In the genomic region with DNA sequence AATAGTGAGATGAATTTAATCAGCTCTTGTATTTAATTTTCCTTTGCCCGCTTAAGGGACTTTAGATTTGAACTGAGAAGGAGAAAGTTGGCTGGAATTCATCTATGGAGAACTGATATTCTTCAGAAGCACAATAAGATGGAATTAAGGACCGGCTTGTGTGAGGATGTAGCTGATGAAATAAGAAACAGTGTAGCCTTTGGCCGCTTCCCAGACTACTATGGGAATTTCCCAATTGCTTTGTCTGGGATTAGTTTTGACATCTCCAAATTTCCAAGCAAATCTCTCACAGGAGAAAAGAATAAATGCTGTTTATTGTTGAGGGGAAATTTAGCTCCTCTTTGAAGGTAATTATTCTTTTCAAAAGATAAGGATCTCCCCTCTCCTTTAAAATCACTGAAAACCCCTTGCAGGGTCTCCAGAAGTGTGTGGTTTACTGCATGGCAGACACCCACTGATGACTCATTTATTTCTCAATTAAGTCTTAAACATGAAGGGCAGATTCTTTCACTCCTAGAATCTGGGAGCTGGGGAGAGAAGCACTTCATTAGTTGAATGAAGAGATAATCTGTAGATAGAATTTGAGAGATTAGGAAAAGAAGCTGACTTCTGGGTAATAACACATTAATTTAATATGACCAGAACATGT, we compare ENCODE assay signal across 23 cellular contexts.
DNase-seq lines count a peak whose midpoint lies in the region; ATAC-seq and TF ChIP-seq lines count a peak whose summit lies in the region.
"Had no signal": no experiment of that assay in that cellular context is flagged by ENCODE, and none has a peak within 500 bp of the region (broad histone marks: within the 10 kb centered on the region; RNA-seq: fewer than 3 reads in every experiment).

No MANE protein-coding gene starts in this region.

- no peak overlapping the region for H2AFZ ChIP-seq in trophoblast cell (ENCODE audit: insufficient read depth, low read length, poor library complexity)

- H2BK12ac ChIP-seq in trophoblast cell (ENCODE audit: low read length): no peak overlapping the region

- no peaks in the 10 kb centered on the region for H3K27me3 ChIP-seq in trophoblast cell (ENCODE audit: insufficient read depth, low read length)
- H3K27me3 ChIP-seq: BLaER1 treated with 17β-estradiol and CSF1 and Interleukin-3, amounts not matched to agents 10 nM and 100 nM had no signal

- H3K4me3 ChIP-seq in Jurkat, Clone E6-1 (ENCODE audit: low read length): no peak overlapping the region
- H3K4me3 ChIP-seq in NB4 (ENCODE audit: low read depth, low read length): no peak overlapping the region
- no peak overlapping the region for H3K4me3 ChIP-seq in trophoblast cell (ENCODE audit: low read depth, low read length)
- H3K4me3 ChIP-seq: BLaER1 treated with 17β-estradiol and CSF1 and Interleukin-3, amounts not matched to agents 10 nM and 100 nM; SK-N-MC had no signal

- TF ChIP-seq CTCF in NB4 (IDR thresholded peaks at IDR 0.05; ENCODE audit: low read depth, low read length) (no peak), omental fat pad (IDR thresholded peaks at IDR 0.05) (no peak)

- TF ChIP-seq POLR2A in NB4 (IDR thresholded peaks at IDR 0.05; ENCODE audit: extremely low read depth, insufficient read length): no peak

- no peak overlapping the region for H4K8ac ChIP-seq in trophoblast cell (ENCODE audit: low read depth, low read length)

- H3K23ac ChIP-seq in trophoblast cell (ENCODE audit: low read length): no peak overlapping the region

- H4K12ac ChIP-seq in trophoblast cell (ENCODE audit: low read depth, low read length): no peak overlapping the region

- H3K4me1 ChIP-seq in trophoblast cell (ENCODE audit: control insufficient read depth in 1 of 2, insufficient read depth in 2 of 2, low read length in 2 of 2): peaks cover 6 to 7% of the 10 kb centered on the region in 2 experiments

- H3K36me3 ChIP-seq in trophoblast cell (ENCODE audit: control insufficient read depth in 1 of 2, insufficient read depth in 2 of 2, low read length in 2 of 2): no peaks in the 10 kb centered on the region
- H3K36me3 ChIP-seq: BLaER1 treated with 17β-estradiol and CSF1 and Interleukin-3, amounts not matched to agents 10 nM and 100 nM had no signal

- H2AK5ac ChIP-seq in trophoblast cell (ENCODE audit: low read length): no peak overlapping the region

- no peak overlapping the region for H3K9ac ChIP-seq in trophoblast cell (ENCODE audit: low read length)
- H3K9ac ChIP-seq: BLaER1 treated with 17β-estradiol and CSF1 and Interleukin-3, amounts not matched to agents 10 nM and 100 nM had no signal

- no peak overlapping the region for H3K27ac ChIP-seq in trophoblast cell (ENCODE audit: low read depth, low read length)
- H3K27ac ChIP-seq: BLaER1 treated with 17β-estradiol and CSF1 and Interleukin-3, amounts not matched to agents 10 nM and 100 nM; SK-N-MC had no signal

- H3K9me3 ChIP-seq in trophoblast cell (ENCODE audit: insufficient read depth, low read depth, low read length): no peaks in the 10 kb centered on the region

- H4K91ac ChIP-seq in trophoblast cell (ENCODE audit: low read depth, low read length): no peak overlapping the region

- no CpG with 5 or more reads among the region's 3 CpGs for WGBS in trophoblast cell (ENCODE audit: extremely low coverage, insufficient coverage, insufficient read length)

- H3K4me2 ChIP-seq in trophoblast cell (ENCODE audit: low read length): no peak overlapping the region
- H3K4me2 ChIP-seq: BLaER1 treated with 17β-estradiol and CSF1 and Interleukin-3, amounts not matched to agents 10 nM and 100 nM had no signal

- H2BK120ac ChIP-seq in trophoblast cell (ENCODE audit: insufficient read depth, low read length, poor library complexity): no peak overlapping the region

- H3K79me1 ChIP-seq in trophoblast cell (ENCODE audit: low read length): no peaks in the 10 kb centered on the region

- no peaks in the 10 kb centered on the region for H3K79me2 ChIP-seq in trophoblast cell (ENCODE audit: control insufficient read depth, insufficient read depth, low read length, poor library complexity)

- no peak overlapping the region for H3K4ac ChIP-seq in trophoblast cell (ENCODE audit: low read depth, low read length)

- no peak overlapping the region for H3K18ac ChIP-seq in trophoblast cell (ENCODE audit: low read length)

- peak; percentile 72 for ATAC-seq in omental fat pad (ENCODE audit: low FRiP score)
- ATAC-seq in GM19351 (IDR thresholded peaks at IDR 0.05; ENCODE audit: unreplicated experiment): no peak

- H2BK5ac ChIP-seq in trophoblast cell (ENCODE audit: low read depth, low read length, poor library complexity): no peak overlapping the region

- DNase-seq in Jurkat, Clone E6-1 (ENCODE audit: low read depth, low spot score): peak; percentile 69
- DNase-seq in NB4 (ENCODE audit: low read depth) (peak; percentile 7), astrocyte of the hippocampus (ENCODE audit: low read depth, low spot score) (peak; percentile 15), omental fat pad (ENCODE audit: low spot score) (no peak), trophoblast cell (no peak), RKO (ENCODE audit: low spot score) (no peak)
- DNase-seq: ACHN; CD4-positive, alpha-beta memory T cell; GDM1; Kasumi-1; NCI-H1105; NCI-H146; NCI-H2029; NCI-H2171; NCI-H345; NCI-H524; NCI-H774; RPMI8226; SHP77 treated with DMSO at 0.1 percent for 48 hours; SW 1271 had no signal

- no peak overlapping the region for H3K14ac ChIP-seq in trophoblast cell (ENCODE audit: low read length)

Comparison
In these comparisons a context has a peak if more than half of its experiments do, and no peak if none do; other contexts are left out.
1. DNase-seq: peak in Jurkat, Clone E6-1 (single experiment), NB4 (single experiment) and astrocyte of the hippocampus (single experiment); none in omental fat pad (single experiment), trophoblast cell (0 of 2) and RKO (single experiment).